ENCODE assay signal across 18 cellular contexts in the genomic region with DNA sequence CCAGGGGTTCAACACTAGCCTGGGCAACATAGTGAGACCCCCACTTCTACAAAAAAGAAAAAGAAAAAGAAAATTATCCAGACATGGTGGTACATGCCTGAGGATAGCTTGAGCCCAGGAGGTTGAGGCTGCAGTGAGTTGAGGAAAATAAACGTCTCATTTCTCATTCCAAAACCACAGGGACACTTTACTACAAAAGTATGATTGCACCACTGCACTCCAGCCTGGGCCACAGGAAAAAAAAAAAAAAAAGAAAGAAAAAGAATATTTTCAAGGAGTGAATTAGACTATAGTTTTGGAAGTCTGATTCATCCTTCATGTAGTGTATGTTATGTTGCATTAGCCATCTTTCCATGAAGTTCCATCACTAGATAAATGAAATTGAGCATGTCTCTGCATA.
DNase-seq lines count a peak whose midpoint lies in the region; ATAC-seq and TF ChIP-seq lines count a peak whose summit lies in the region.
"Had no signal": no experiment of that assay in that cellular context is flagged by ENCODE, and none has a peak within 500 bp of the region (broad histone marks: within the 10 kb centered on the region; RNA-seq: fewer than 3 reads in every experiment).

No MANE protein-coding gene starts in this region.

- no peak overlapping the region for H4K91ac ChIP-seq in IMR-90 (ENCODE audit: insufficient read depth, low read depth, low read length)

- H3K27ac ChIP-seq in IMR-90 (ENCODE audit: insufficient read depth, low read length) (no peak overlapping the region), gastroesophageal sphincter (peak overlapping the region; percentile 11 to 81 (median 72)), upper lobe of left lung (no peak overlapping the region)
- H3K27ac ChIP-seq: SJSA1 had no signal

- H3K4me3 ChIP-seq in AG10803 (ENCODE audit: low read length) (no peak overlapping the region), IMR-90 (ENCODE audit: insufficient read depth, low read depth, low read length) (no peak overlapping the region), astrocyte of the cerebellum (ENCODE audit: low read depth, low read length) (no peak overlapping the region), gastroesophageal sphincter (no peak overlapping the region), upper lobe of left lung (no peak overlapping the region)
- H3K4me3 ChIP-seq: SJSA1 had no signal

- H2AFZ ChIP-seq in IMR-90 (replicated peaks; ENCODE audit: low read length, poor library complexity) = no peak overlapping the region

- H2BK120ac ChIP-seq in IMR-90 (ENCODE audit: low read depth, low read length) = peak overlapping the region; percentile 58; the same call in 1 of the 2 replicates

- peak overlapping the region; percentile 33; the same call in 1 of the 2 replicates for H2BK20ac ChIP-seq in IMR-90 (ENCODE audit: low read depth, low read length)

- H3K9me3 ChIP-seq in IMR-90 (ENCODE audit: control insufficient read depth, insufficient read depth, low read length) (no peaks in the 10 kb centered on the region), gastroesophageal sphincter (no peaks in the 10 kb centered on the region), upper lobe of left lung (no peaks in the 10 kb centered on the region)
- H3K9me3 ChIP-seq: SJSA1 had no signal

- TF ChIP-seq EP300 in gastroesophageal sphincter (IDR thresholded peaks at IDR 0.05) (no peak), upper lobe of left lung (IDR thresholded peaks at IDR 0.05) (no peak)

- POLR2A ChIA-PET in IMR-90 (lab: Charles Lee; ENCODE audit: unreplicated experiment) = no interaction called here

- peaks cover 6% of the 10 kb centered on the region; the same call in 1 of the 2 replicates for H3K9me1 ChIP-seq in IMR-90 (ENCODE audit: insufficient read depth, low read length)

- peaks cover 14% of the 10 kb centered on the region for H3K4me1 ChIP-seq in IMR-90 (ENCODE audit: control insufficient read depth, insufficient read depth, low read length)
- H3K4me1 ChIP-seq in gastroesophageal sphincter = peaks cover 5 to 94% (median 16%) of the 10 kb centered on the region in 3 donors
- H3K4me1 ChIP-seq in upper lobe of left lung = peaks cover 32 to 68% (median 41%) of the 10 kb centered on the region in 4 donors

- no peak overlapping the region for H2AK9ac ChIP-seq in IMR-90 (replicated peaks; ENCODE audit: low read depth, low read length, poor library complexity)

- no peaks in the 10 kb centered on the region for H4K20me1 ChIP-seq in IMR-90 (ENCODE audit: insufficient read depth, low read length)

- H4K5ac ChIP-seq in IMR-90 (ENCODE audit: low read depth, low read length) = peak overlapping the region; percentile 30

- H3K9ac ChIP-seq in IMR-90 (ENCODE audit: low read depth, low read length) = no peak overlapping the region

- H3K36me3 ChIP-seq in IMR-90 (ENCODE audit: control insufficient read depth, insufficient read depth, low read length) (no peaks in the 10 kb centered on the region), gastroesophageal sphincter (no peaks in the 10 kb centered on the region), upper lobe of left lung (no peaks in the 10 kb centered on the region)
- H3K36me3 ChIP-seq: SJSA1 had no signal

- 0 out of 2 replicates have a peak overlapping the region, but pooled peaks have one; percentile 43 for H2AK5ac ChIP-seq in IMR-90 (ENCODE audit: low read depth, low read length)

- dilution Hi-C loops in IMR-90 (cut with HindIII; ENCODE audit: low sequenced_read_pairs, unreplicated experiment) = no loop called here

- intact Hi-C loops in IMR-90 (cut with micrococcal nuclease) = no loop called here

- no peak for TF ChIP-seq RAD21 in IMR-90 (IDR thresholded peaks at IDR 0.05; ENCODE audit: low read length)

- no peak overlapping the region; the same call in 1 of the 2 replicates for H3K4ac ChIP-seq in IMR-90 (ENCODE audit: low read depth, low read length)

- ATAC-seq in IMR-90 (ENCODE audit: low read depth) (no peak), gastroesophageal sphincter (no peak), HG02840 (IDR thresholded peaks at IDR 0.05; ENCODE audit: low FRiP score, unreplicated experiment) (no peak), upper lobe of left lung (ENCODE audit: low FRiP score in 2 of 2) (no peak)
- ATAC-seq: PC-3 had no signal

- no CpG with 5 or more reads among the region's 1 CpG for WGBS in IMR-90 (ENCODE audit: extremely low coverage in 2 of 2, insufficient read length in 1 of 2), 2 experiments
- WGBS in gastroesophageal sphincter (ENCODE audit: low coverage in 1 of 2), 2 donors = 80 to 94% methylated on average over 1 of the region's 1 CpG
- 38 to 55% methylated on average over 1 of the region's 1 CpG for WGBS in upper lobe of left lung, 2 donors

- no TSS peak for BruUV-seq in IMR-90 (replicated peaks; lab: Mats Ljungman, UMichigan)

- in situ Hi-C loops in IMR-90 (cut with MboI; ENCODE audit: low sequenced_read_pairs) (no loop called here), astrocyte of the cerebellum (cut with HindIII; ENCODE audit: low sequenced_read_pairs) (no loop called here)

- H4K8ac ChIP-seq in IMR-90 (ENCODE audit: low read depth in 2 of 2, low read length in 2 of 2) = no peak overlapping the region

- peak overlapping the region; percentile 68 for H3K18ac ChIP-seq in IMR-90 (ENCODE audit: low read depth, low read length)

- no peak overlapping the region for H3K4me2 ChIP-seq in IMR-90 (ENCODE audit: low read depth, low read length)

- DNase-seq in AG10803 (ENCODE audit: low read depth) (peak; percentile 69), IMR-90 (peak; percentile 40), astrocyte of the cerebellum (ENCODE audit: low read depth) (peak; percentile 35), upper lobe of left lung (no peak), pons (ENCODE audit: low spot score) (no peak), midbrain (lab: John Stamatoyannopoulos, UW) (no peak)
- DNase-seq: C1 segment of cervical spinal cord, DMS 273 treated with DMSO at 0.1 percent for 48 hours, GF-D8, HCEC 1CT, KBM-7, NCI-H1105 treated with DMSO at 0.1 percent for 48 hours, NCI-H187 treated with DMSO at 0.1 percent for 48 hours, NCI-H69, PC-3 had no signal

- TF ChIP-seq POLR2A in IMR-90 (IDR thresholded peaks at IDR 0.05; ENCODE audit: low read depth, low read length) (no peak), gastroesophageal sphincter (IDR thresholded peaks at IDR 0.05) (no peak), upper lobe of left lung (IDR thresholded peaks at IDR 0.05) (no peak)

- H3K56ac ChIP-seq in IMR-90 (ENCODE audit: extremely low read depth, insufficient read depth, low read length) = no peak overlapping the region

- no peaks in the 10 kb centered on the region for H3K79me1 ChIP-seq in IMR-90 (ENCODE audit: low read depth in 1 of 2, low read length in 2 of 2)

- H2BK15ac ChIP-seq in IMR-90 (ENCODE audit: low read depth, low read length) = peak overlapping the region; percentile 87; the same call in 1 of the 3 replicates

- H2BK5ac ChIP-seq in IMR-90 (ENCODE audit: low read depth, low read length, poor library complexity, severe bottlenecking) = peak overlapping the region; percentile 28

- H3K23ac ChIP-seq in IMR-90 (ENCODE audit: low read depth, low read length) = peak overlapping the region; percentile 36; the same call in 1 of the 2 replicates

- no peaks in the 10 kb centered on the region for H3K27me3 ChIP-seq in IMR-90 (ENCODE audit: control insufficient read depth, insufficient read depth, low read length)
- H3K27me3 ChIP-seq in gastroesophageal sphincter = no peaks in the 10 kb centered on the region
- no peaks in the 10 kb centered on the region for H3K27me3 ChIP-seq in upper lobe of left lung
- H3K27me3 ChIP-seq: SJSA1 had no signal

- H3K14ac ChIP-seq in IMR-90 (replicated peaks; ENCODE audit: low read depth, low read length) = peak overlapping the region; percentile 45; the same call in 1 of the 2 replicates

- no peak for TF ChIP-seq CTCF in AG10803 (conservative IDR thresholded peaks at IDR 0.05; ENCODE audit: low read length)
- TF ChIP-seq CTCF in IMR-90 (conservative IDR thresholded peaks at IDR 0.05; ENCODE audit: low read depth, low read length) = no peak
- no peak for TF ChIP-seq CTCF in astrocyte of the cerebellum (IDR thresholded peaks at IDR 0.05; ENCODE audit: low read depth, low read length, missing control alignments)
- no peak for TF ChIP-seq CTCF in gastroesophageal sphincter (IDR thresholded peaks at IDR 0.05)
- no peak for TF ChIP-seq CTCF in upper lobe of left lung (IDR thresholded peaks at IDR 0.05)

- CTCF ChIA-PET in IMR-90 (lab: Yijun Ruan, JAX) = no interaction called here

TF ChIP-seq in IMR-90, 13 proteins besides CTCF, POLR2A, EP300 and RAD21:
- TF ChIP-seq CEBPB (IDR thresholded peaks at IDR 0.05; ENCODE audit: low read depth, low read length) = 0 out of 2 replicates have a peak, but pooled peaks have one; percentile 32
- TF ChIP-seq MAZ (IDR thresholded peaks at IDR 0.05; ENCODE audit: borderline replicate concordance, low read depth, low read length) = no peak
- no peak for TF ChIP-seq MAFK (IDR thresholded peaks at IDR 0.05; ENCODE audit: low read depth, low read length)
- no peak for TF ChIP-seq NFE2L2 (IDR thresholded peaks at IDR 0.05; ENCODE audit: low read depth, low read length)
- TF ChIP-seq SMC3 (IDR thresholded peaks at IDR 0.05; ENCODE audit: low read depth, low read length) = no peak
- TF ChIP-seq, protein P1, sequence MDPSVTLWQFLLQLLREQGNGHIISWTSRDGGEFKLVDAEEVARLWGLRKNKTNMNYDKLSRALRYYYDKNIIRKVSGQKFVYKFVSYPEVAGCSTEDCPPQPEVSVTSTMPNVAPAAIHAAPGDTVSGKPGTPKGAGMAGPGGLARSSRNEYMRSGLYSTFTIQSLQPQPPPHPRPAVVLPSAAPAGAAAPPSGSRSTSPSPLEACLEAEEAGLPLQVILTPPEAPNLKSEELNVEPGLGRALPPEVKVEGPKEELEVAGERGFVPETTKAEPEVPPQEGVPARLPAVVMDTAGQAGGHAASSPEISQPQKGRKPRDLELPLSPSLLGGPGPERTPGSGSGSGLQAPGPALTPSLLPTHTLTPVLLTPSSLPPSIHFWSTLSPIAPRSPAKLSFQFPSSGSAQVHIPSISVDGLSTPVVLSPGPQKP (IDR thresholded peaks at IDR 0.05; ENCODE audit: borderline replicate concordance, low read depth, low read length) = no peak

Comparison
In these comparisons a context has a peak if more than half of its experiments do, and no peak if none do; other contexts are left out.
1. DNase-seq: peak in AG10803 (single experiment), IMR-90 (single experiment) and astrocyte of the cerebellum (single experiment); none in upper lobe of left lung (0 of 2), pons (single experiment) and midbrain (single experiment).
2. H3K27ac ChIP-seq: peak in gastroesophageal sphincter (4 of 4); none in IMR-90 (single experiment) and upper lobe of left lung (0 of 4).